Comparison of ENCODE assay signal across 20 cellular contexts in the genomic region with DNA sequence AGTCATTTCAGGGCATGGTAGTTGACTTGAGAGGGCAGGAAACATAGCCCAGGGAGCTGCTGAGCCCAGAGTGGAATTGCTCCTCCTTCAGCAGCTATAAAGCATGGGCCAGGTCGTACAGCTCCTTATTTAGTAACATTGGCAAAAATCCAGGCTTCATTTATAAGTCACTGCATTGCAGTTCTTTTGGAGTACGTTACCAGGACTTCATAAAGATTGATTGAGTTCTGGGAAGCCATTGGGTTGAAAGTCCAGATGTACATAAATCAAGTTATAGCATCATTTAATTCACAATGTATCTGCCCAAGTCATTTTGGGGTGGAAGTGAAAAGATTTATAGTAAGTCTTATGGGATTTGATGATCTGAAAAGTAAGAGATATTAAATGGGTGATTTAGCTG. TPM values are rescaled to one million over a fixed set of nuclear protein-coding genes. Genes with fewer than 3 reads are reported as not detected.
DNase-seq lines count a peak whose midpoint lies in the region; ATAC-seq and TF ChIP-seq lines count a peak whose summit lies in the region.
"Had no signal": no experiment of that assay in that cellular context is flagged by ENCODE, and none has a peak within 500 bp of the region (broad histone marks: within the 10 kb centered on the region; RNA-seq: fewer than 3 reads in every experiment).

No MANE protein-coding gene starts in this region.

- dilution Hi-C loops in mammary epithelial cell (cut with HindIII; ENCODE audit: low sequenced_read_pairs), result no loop called here

- H3K9me3 Mint-ChIP-seq in MCF 10A (ENCODE audit: unreplicated experiment) (no peaks in the 10 kb centered on the region), natural killer cell (no peaks in the 10 kb centered on the region)
- H3K9me3 Mint-ChIP-seq: CD4-positive, alpha-beta T cell; IgD-negative memory B cell had no signal

- peak; percentile 23 for DNase-seq in MCF 10A (ENCODE audit: unreplicated experiment)
- DNase-seq in mammary epithelial cell, result no peak
- DNase-seq in NCI-H2227 (lab: John Stamatoyannopoulos, UW; ENCODE audit: unreplicated experiment), result peak; percentile 24
- DNase-seq in fibroblast of lung (ENCODE audit: low read depth in 2 of 2), result peak; percentile 53 to 77
- DNase-seq in H4 (ENCODE audit: low spot score), result no peak
- DNase-seq in natural killer cell, result no peak
- DNase-seq in body of pancreas, result no peak
- DNase-seq in activated CD4-positive, alpha-beta T cell treated with anti-CD3 and anti-CD28 coated beads, Interleukin-2, amount 50 U/mL, for 48 hours, result no peak
- DNase-seq: activated CD4-positive, alpha-beta T cell treated with anti-CD3 and anti-CD28 coated beads for 36 hours; activated CD8-positive, alpha-beta memory T cell treated with anti-CD3 and anti-CD28 coated beads, Interleukin-2, amount 10 ng/mL, durations not matched to agents 7 days and 5 days; CD4-positive, alpha-beta T cell; DND-41; esophagus squamous epithelium; stimulated activated CD4-positive, alpha-beta T cell treated with anti-CD3 and anti-CD28 coated beads, Interleukin-12 subunit alpha, Interleukin-12 subunit beta, amount 100 ng/mL, for 4 hours had no signal

- H3K36me3 ChIP-seq in mammary epithelial cell (ENCODE audit: insufficient read depth, low read length) (no peaks in the 10 kb centered on the region), fibroblast of lung (ENCODE audit: control insufficient read depth, insufficient read depth, low read length) (no peaks in the 10 kb centered on the region), body of pancreas (replicated peaks in 1 of 2; ENCODE audit: insufficient read depth in 1 of 2, low read depth in 2 of 2) (no peaks in the 10 kb centered on the region)
- H3K36me3 ChIP-seq: cardiac muscle cell, esophagus squamous epithelium, HAP-1, neutrophil had no signal

- H3K36me3 Mint-ChIP-seq in MCF 10A (ENCODE audit: insufficient read depth, unreplicated experiment) (no peaks in the 10 kb centered on the region), natural killer cell (no peaks in the 10 kb centered on the region)
- H3K36me3 Mint-ChIP-seq: activated CD8-positive, alpha-beta memory T cell treated with anti-CD3 and anti-CD28 coated beads, Interleukin-2, amount 10 ng/mL, durations not matched to agents 7 days and 5 days; IgD-negative memory B cell had no signal

- no peaks in the 10 kb centered on the region for H3K27me3 Mint-ChIP-seq in MCF 10A (ENCODE audit: insufficient read depth, unreplicated experiment)
- H3K27me3 Mint-ChIP-seq in natural killer cell (ENCODE audit: low read depth in 2 of 2), result peaks cover 6 to 23% of the 10 kb centered on the region in 2 donors
- H3K27me3 Mint-ChIP-seq: activated CD8-positive, alpha-beta memory T cell treated with anti-CD3 and anti-CD28 coated beads, Interleukin-2, amount 10 ng/mL, durations not matched to agents 7 days and 5 days; IgD-negative memory B cell had no signal

- no peaks in the 10 kb centered on the region for H4K20me1 ChIP-seq in mammary epithelial cell (ENCODE audit: insufficient read depth, low read length)
- H4K20me1 ChIP-seq in fibroblast of lung (ENCODE audit: control insufficient read depth, extremely low read depth, insufficient read depth, low read length), result no peaks in the 10 kb centered on the region

- in situ Hi-C loops in mammary epithelial cell (cut with MboI; ENCODE audit: low sequenced_read_pairs in 2 of 2), result loop anchor here in 1 of 2 donors (25.0 kb wide), 1 partner anchor 655 kb away; no protein-coding TSS in a partner anchor

- H3K27ac ChIP-seq in mammary epithelial cell (ENCODE audit: insufficient read depth, low read depth, low read length), result no peak overlapping the region
- no peak overlapping the region for H3K27ac ChIP-seq in fibroblast of lung (ENCODE audit: insufficient read depth, low read length)
- H3K27ac ChIP-seq in body of pancreas, result no peak overlapping the region
- H3K27ac ChIP-seq: cardiac muscle cell, esophagus squamous epithelium, neutrophil, RWPE1 had no signal

- CTCF ChIA-PET in MCF 10A (lab: Yijun Ruan, JAX) (interaction anchor here (0.6 to 17.0 kb wide), 11 partner anchors 15 to 1565 kb away, joined by 3 to 826 read pairs (median 5); no protein-coding TSS in a partner anchor), mammary epithelial cell (lab: Charles Lee; ENCODE audit: low non-redundant PET) (no interaction called here)

- WGBS in mammary epithelial cell (ENCODE audit: low coverage, missing lambda C conversion rate), result 53% methylated on average over 2 of the region's 2 CpGs
- WGBS in body of pancreas, 2 donors, result 25 to 36% methylated on average over 2 of the region's 2 CpGs

- H3K4me3 Mint-ChIP-seq in MCF 10A (ENCODE audit: unreplicated experiment) (no peak overlapping the region), natural killer cell (no peak overlapping the region)
- H3K4me3 Mint-ChIP-seq: activated CD4-positive, alpha-beta T cell treated with anti-CD3 and anti-CD28 coated beads for 36 hours; activated CD8-positive, alpha-beta memory T cell treated with anti-CD3 and anti-CD28 coated beads, Interleukin-2, amount 10 ng/mL, durations not matched to agents 7 days and 5 days; CD4-positive, alpha-beta T cell; IgD-negative memory B cell had no signal

- no peak for TF ChIP-seq CTCF in MCF 10A (IDR thresholded peaks at IDR 0.05; ENCODE audit: unreplicated experiment)
- TF ChIP-seq CTCF in mammary epithelial cell (conservative IDR thresholded peaks at IDR 0.05 in 1 of 2, IDR thresholded peaks at IDR 0.05 in 1 of 2; ENCODE audit: extremely low read depth in 1 of 2, insufficient read depth in 1 of 2, low read depth in 1 of 2, low read length in 2 of 2), result no peak
- TF ChIP-seq CTCF in fibroblast of lung (conservative IDR thresholded peaks at IDR 0.05 in 1 of 2, IDR thresholded peaks at IDR 0.05 in 1 of 2; ENCODE audit: low read depth in 1 of 2, low read length in 2 of 2), result no peak
- no peak for TF ChIP-seq CTCF in natural killer cell (IDR thresholded peaks at IDR 0.05)
- TF ChIP-seq CTCF in body of pancreas (IDR thresholded peaks at IDR 0.05), result no peak

- H3K4me1 Mint-ChIP-seq in MCF 10A (ENCODE audit: insufficient read depth, unreplicated experiment), result peaks cover 18% of the 10 kb centered on the region
- H3K4me1 Mint-ChIP-seq in natural killer cell, result no peaks in the 10 kb centered on the region
- H3K4me1 Mint-ChIP-seq: IgD-negative memory B cell had no signal

- no peak for TF ChIP-seq POLR2A in body of pancreas (IDR thresholded peaks at IDR 0.05)

- H3K4me2 ChIP-seq in mammary epithelial cell (ENCODE audit: insufficient read depth, low read depth, low read length), result no peak overlapping the region
- no peak overlapping the region for H3K4me2 ChIP-seq in fibroblast of lung (ENCODE audit: extremely low read depth, insufficient read depth, low read length)

- ATAC-seq in natural killer cell (no peak), body of pancreas (no peak)
- ATAC-seq: activated CD4-positive, alpha-beta T cell treated with anti-CD3 and anti-CD28 coated beads for 36 hours; activated CD8-positive, alpha-beta memory T cell treated with anti-CD3 and anti-CD28 coated beads, Interleukin-2, amount 10 ng/mL, durations not matched to agents 7 days and 5 days; left lobe of liver had no signal

- H3K9ac ChIP-seq in mammary epithelial cell (ENCODE audit: insufficient read depth, low read length) (no peak overlapping the region), fibroblast of lung (ENCODE audit: insufficient read depth, low read length) (no peak overlapping the region)

- H3K79me2 ChIP-seq in mammary epithelial cell (ENCODE audit: insufficient read depth, low read length) (no peaks in the 10 kb centered on the region), fibroblast of lung (ENCODE audit: control insufficient read depth, insufficient read depth, low read length) (no peaks in the 10 kb centered on the region)

- BruUV-seq in MCF 10A (replicated peaks; lab: Mats Ljungman, UMichigan) (no TSS peak), mammary epithelial cell (replicated peaks; lab: Mats Ljungman, UMichigan) (no TSS peak)

- H3K4me3 ChIP-seq in mammary epithelial cell (replicated peaks in 1 of 3; ENCODE audit: insufficient read depth in 1 of 3, low read depth in 2 of 3, low read length in 3 of 3) (no peak overlapping the region), fibroblast of lung (replicated peaks in 1 of 4; ENCODE audit: control extremely low read depth in 1 of 4, insufficient read depth in 1 of 4, low read depth in 3 of 4, low read length in 4 of 4) (no peak overlapping the region), body of pancreas (no peak overlapping the region)
- H3K4me3 ChIP-seq: cardiac muscle cell, esophagus squamous epithelium, HAP-1 had no signal

- POLR2A ChIA-PET in MCF 10A (lab: Yijun Ruan, JAX), result interaction anchor here (0.7 to 2.9 kb wide), 14 partner anchors 10 to 558 kb away, joined by 3 to 24 read pairs (median 3); partner anchors contain the start of genes MKKS and SLX4IP

- H3K27ac Mint-ChIP-seq in MCF 10A (ENCODE audit: low read depth, unreplicated experiment), result no peak overlapping the region
- H3K27ac Mint-ChIP-seq in natural killer cell, result no peak overlapping the region
- H3K27ac Mint-ChIP-seq: activated CD4-positive, alpha-beta T cell treated with anti-CD3 and anti-CD28 coated beads for 36 hours; activated CD8-positive, alpha-beta memory T cell treated with anti-CD3 and anti-CD28 coated beads, Interleukin-2, amount 10 ng/mL, durations not matched to agents 7 days and 5 days; CD4-positive, alpha-beta T cell; IgD-negative memory B cell had no signal

- intact Hi-C loops in MCF 10A (cut with micrococcal nuclease) (no loop called here), mammary epithelial cell (cut with micrococcal nuclease) (no loop called here), natural killer cell (cut with micrococcal nuclease) (no loop called here), body of pancreas (cut with DNase I) (loop anchor here (5.0 kb wide), 2 partner anchors 110 to 445 kb away; no protein-coding TSS in a partner anchor)

- peaks cover 7% of the 10 kb centered on the region for H3K4me1 ChIP-seq in mammary epithelial cell (ENCODE audit: insufficient read depth, low read length)
- no peaks in the 10 kb centered on the region for H3K4me1 ChIP-seq in fibroblast of lung (ENCODE audit: control insufficient read depth, extremely low read depth, insufficient read depth, low read length)
- peaks cover 5% of the 10 kb centered on the region for H3K4me1 ChIP-seq in body of pancreas
- H3K4me1 ChIP-seq: HAP-1 had no signal

- H3K9me3 ChIP-seq in mammary epithelial cell (replicated peaks; ENCODE audit: insufficient read depth, low read length) (no peaks in the 10 kb centered on the region), fibroblast of lung (ENCODE audit: control insufficient read depth, insufficient read depth, low read depth, low read length) (no peaks in the 10 kb centered on the region), body of pancreas (no peaks in the 10 kb centered on the region)
- H3K9me3 ChIP-seq: esophagus squamous epithelium, HAP-1, neutrophil had no signal

- no peaks in the 10 kb centered on the region for H3K27me3 ChIP-seq in mammary epithelial cell (ENCODE audit: insufficient read depth, low read length)
- H3K27me3 ChIP-seq in fibroblast of lung (ENCODE audit: control insufficient read depth, insufficient read depth, low read length), result no peaks in the 10 kb centered on the region
- no peaks in the 10 kb centered on the region for H3K27me3 ChIP-seq in body of pancreas
- H3K27me3 ChIP-seq: cardiac muscle cell had no signal

- no peak overlapping the region for H2AFZ ChIP-seq in mammary epithelial cell (ENCODE audit: low read depth, low read length)
- no peak overlapping the region for H2AFZ ChIP-seq in fibroblast of lung (ENCODE audit: low read length)

RNA-seq across cellular contexts. Expression of gene ANKEF1, which starts 53.0 kb away (rescaled TPM):
- total RNA-seq in MCF 10A (2022) (5.6 and 7.2 TPM in 2 replicates), mammary epithelial cell (1 to 10 TPM; 4.8 to 7.2 TPM), fibroblast of lung (2.3 and 3.5 TPM in 2 replicates), natural killer cell (1 to 10 TPM; 1.6 to 1.9 (median 1.8) TPM), body of pancreas (1 to 10 TPM; 5.9 to 6.2 TPM)
- polyA plus RNA-seq in mammary epithelial cell (4.4 TPM), fibroblast of lung (1.6 and 2.0 TPM in 2 replicates)
- polyA minus RNA-seq in mammary epithelial cell (3.4 TPM), fibroblast of lung (ENCODE audit: low replicate concordance) (0.07 TPM in 1 of 2 replicates, not detected in the other)
- 1.3 and 1.5 TPM in 2 replicates for polyA plus RNA-seq in fibroblast of lung (2012)
- 4.1 and 4.4 TPM in 2 replicates for total RNA-seq in H4 (2014; rRNA removed; shearing (Covaris generic))

Comparison
In these comparisons a context has a peak if more than half of its experiments do, and no peak if none do; other contexts are left out.
1. DNase-seq: peak in MCF 10A (single experiment), NCI-H2227 (single experiment) and fibroblast of lung (2 of 2); none in mammary epithelial cell (single experiment), H4 (single experiment), natural killer cell (single experiment), body of pancreas (0 of 4) and activated CD4-positive, alpha-beta T cell treated with anti-CD3 and anti-CD28 coated beads, Interleukin-2, amount 50 U/mL, for 48 hours (0 of 2).